9 cellular contexts compared by ENCODE assay signal in the genomic region with DNA sequence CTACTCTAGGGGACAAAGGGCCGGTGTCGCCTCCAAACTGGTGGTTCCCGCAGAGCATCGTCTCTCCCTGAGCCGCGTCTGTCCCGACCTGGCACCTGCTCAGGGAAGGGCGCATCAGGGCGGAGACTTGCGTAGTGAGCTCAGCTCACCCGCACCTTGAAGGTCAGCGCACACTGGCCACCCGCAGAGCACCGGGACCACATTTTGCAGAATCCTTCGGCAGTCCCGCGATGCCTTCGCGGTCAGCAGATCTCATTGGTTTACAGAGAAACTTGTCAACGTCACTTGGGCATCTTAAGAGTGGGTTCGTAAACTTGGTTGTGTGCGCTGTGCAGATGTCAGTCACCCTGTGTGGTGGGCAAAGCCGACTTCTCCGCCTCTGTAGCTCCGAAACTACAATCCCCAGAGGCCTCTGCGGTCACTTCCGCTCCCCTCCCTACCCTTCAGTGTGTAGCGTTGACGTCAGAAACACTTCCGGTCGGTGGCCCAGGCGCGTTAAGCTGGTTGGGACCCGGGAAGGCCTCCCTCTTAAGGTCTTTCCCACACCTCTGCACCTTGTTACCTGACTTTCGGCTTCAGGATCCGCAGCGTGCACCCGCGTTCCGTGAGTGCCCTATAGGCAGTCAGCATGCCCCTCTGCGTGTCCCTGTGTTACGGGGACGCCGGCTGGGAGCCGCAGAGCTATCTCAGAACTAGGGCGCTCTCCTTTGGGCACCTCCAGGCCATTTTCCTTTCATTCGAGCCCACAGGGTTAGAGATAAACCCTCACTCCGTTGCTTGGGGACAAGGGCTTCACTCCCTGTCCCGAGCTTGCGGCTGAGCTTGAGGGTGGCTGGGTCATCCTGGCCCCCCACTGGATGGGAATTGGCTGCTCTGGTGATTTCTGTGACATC. TPM values are rescaled to one million over a fixed set of nuclear protein-coding genes. Genes with fewer than 3 reads are reported as not detected.
DNase-seq lines count a peak whose midpoint lies in the region; ATAC-seq and TF ChIP-seq lines count a peak whose summit lies in the region.
"Had no signal": no experiment of that assay in that cellular context is flagged by ENCODE, and none has a peak within 500 bp of the region (broad histone marks: within the 10 kb centered on the region; RNA-seq: fewer than 3 reads in every experiment).

No MANE protein-coding gene starts in this region.

- H3K36me3 Mint-ChIP-seq in activated naive CD4-positive, alpha-beta T cell treated with anti-CD3 and anti-CD28 coated beads, Interleukin-2, amount 50 U/mL, for 72 hours = peaks cover 59 to 74% of the 10 kb centered on the region in 2 donors

- peak overlapping the region; percentile 55 to 89 for H3K27ac Mint-ChIP-seq in activated naive CD4-positive, alpha-beta T cell treated with anti-CD3 and anti-CD28 coated beads, Interleukin-2, amount 50 U/mL, for 72 hours

- 0 out of 2 replicates have a peak, but pooled peaks have one; percentile 32 for TF ChIP-seq POLR2A in Raji (IDR thresholded peaks at IDR 0.05; ENCODE audit: insufficient read depth, low read depth, low read length)

- ATAC-seq in activated naive CD4-positive, alpha-beta T cell treated with anti-CD3 and anti-CD28 coated beads, Interleukin-2, amount 50 U/mL, for 72 hours = peak; percentile 100
- ATAC-seq: A549 had no signal

- peak overlapping the region; percentile 82 for H3K27ac ChIP-seq in substantia nigra (ENCODE audit: low read depth, low read length, poor library complexity, severe bottlenecking)
- H3K27ac ChIP-seq: A549 had no signal

- DNase-seq in NCI-H1436 (lab: John Stamatoyannopoulos, UW) (peak; percentile 73), NCI-H1436 treated with DMSO at 0.1 percent for 48 hours (lab: John Stamatoyannopoulos, UW) (no peak), HS-27A (ENCODE audit: low read depth) (peak; percentile 62), glomerular endothelial cell (ENCODE audit: extremely low read depth, low read depth, low spot score) (peak; percentile 57), nucleus accumbens (lab: John Stamatoyannopoulos, UW) (peak; percentile 58 to 98 (median 92)), substantia nigra (lab: John Stamatoyannopoulos, UW) (peak; percentile 37 to 97 (median 91))
- DNase-seq in activated naive CD4-positive, alpha-beta T cell treated with anti-CD3 and anti-CD28 coated beads, Interleukin-2, amount 50 U/mL, for 72 hours (ENCODE audit: low spot score in 2 of 2) = peak; percentile 67 to 77

- peaks cover 4 to 5% of the 10 kb centered on the region in 2 donors for H3K9me3 Mint-ChIP-seq in activated naive CD4-positive, alpha-beta T cell treated with anti-CD3 and anti-CD28 coated beads, Interleukin-2, amount 50 U/mL, for 72 hours

RNA-seq across cellular contexts. Expression of a gene that starts 36.5 kb away (rescaled TPM):
- 1 to 10 TPM; 4.6 to 5.1 TPM for total RNA-seq in activated naive CD4-positive, alpha-beta T cell treated with anti-CD3 and anti-CD28 coated beads, Interleukin-2, amount 50 U/mL, for 72 hours
- total RNA-seq in glomerular endothelial cell = 7.0 and 9.3 TPM in 2 replicates
